ENCODE assay signal across 7 cellular contexts in the genomic region with DNA sequence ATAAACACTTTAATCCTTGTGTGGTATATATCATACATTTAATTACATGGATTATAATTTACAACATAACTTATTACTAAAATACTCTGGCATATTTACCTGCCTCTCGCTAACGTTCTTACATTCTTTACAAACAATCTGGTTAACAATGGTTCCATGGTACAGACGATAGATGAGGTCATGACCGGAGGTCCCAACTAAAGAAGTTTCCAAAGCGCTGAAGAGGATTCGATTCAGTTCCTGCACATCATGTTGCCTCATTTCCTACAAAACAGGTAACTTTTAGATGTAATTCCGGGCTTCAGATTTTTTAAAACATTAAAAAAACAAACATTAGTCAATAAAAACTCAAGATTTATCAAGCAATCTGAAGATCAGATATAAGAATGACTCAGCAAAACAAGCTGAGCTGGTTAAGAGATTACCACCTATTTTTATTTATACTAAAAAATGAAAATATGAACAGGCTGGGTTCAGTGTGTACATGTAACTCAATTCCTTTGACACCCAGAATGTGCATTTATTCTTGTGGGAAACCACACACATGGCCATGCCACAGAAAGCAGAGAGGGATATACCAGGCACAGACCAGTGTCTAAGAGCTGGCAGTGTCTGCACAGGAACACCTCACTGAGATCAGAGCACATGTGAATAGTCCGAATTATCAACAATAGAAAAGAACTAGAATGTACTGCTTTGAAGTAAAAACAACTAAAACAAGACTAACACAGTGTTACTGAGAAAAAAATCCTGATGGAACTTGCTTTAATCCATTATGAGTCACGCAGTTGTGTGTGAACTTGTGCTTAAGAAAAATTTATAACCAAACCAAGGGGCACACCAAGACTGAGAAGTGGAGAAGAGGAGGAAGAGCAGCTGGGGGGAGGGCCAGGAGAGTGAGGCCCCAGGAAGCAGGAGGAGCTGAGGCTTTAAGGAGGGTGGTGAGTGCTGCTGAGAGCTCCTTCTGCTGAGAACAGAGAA. TPM values are rescaled to one million over a fixed set of nuclear protein-coding genes. Genes with fewer than 3 reads are reported as not detected.
DNase-seq lines count a peak whose midpoint lies in the region; ATAC-seq, FAIRE-seq and TF ChIP-seq lines count a peak whose summit lies in the region.

No MANE protein-coding gene starts in this region.

- peak; percentile 59 for ATAC-seq in stimulated activated naive CD8-positive, alpha-beta T cell treated with anti-CD3 and anti-CD28 coated beads, Interleukin-15, Interleukin-2, amounts not matched to agents 100 U/mL and 50 U/mL, for 24 hours
- ATAC-seq in omental fat pad (ENCODE audit: low FRiP score) = no peak

- no peak for TF ChIP-seq POLR2A in H54 (IDR thresholded peaks at IDR 0.05; ENCODE audit: low read depth, low read length)

- H3K27ac ChIP-seq in esophagus (ENCODE audit: low read depth in 2 of 2, low read length in 1 of 2) = peak overlapping the region; percentile 58 to 82

- DNase-seq in H54 (ENCODE audit: insufficient read length, low spot score) = peak; percentile 12
- peak; percentile 74 for DNase-seq in RCC 7860 (ENCODE audit: low spot score)
- DNase-seq in stimulated activated naive CD8-positive, alpha-beta T cell treated with anti-CD3 and anti-CD28 coated beads, Interleukin-15, Interleukin-2, amounts not matched to agents 100 U/mL and 50 U/mL, for 24 hours = peak; percentile 5
- DNase-seq in NCI-H510A treated with DMSO at 0.1 percent for 48 hours (lab: John Stamatoyannopoulos, UW) = no peak
- no peak for DNase-seq in omental fat pad (ENCODE audit: low spot score)
- no peak for DNase-seq in middle frontal gyrus (ENCODE audit: extremely low spot score, low spot score)

- H3K36me3 ChIP-seq in esophagus (ENCODE audit: control insufficient read depth in 2 of 2, insufficient read depth in 2 of 2, low read length in 1 of 2) = peaks cover 0 to 2% of the 10 kb centered on the region in 2 donors

- FAIRE-seq in H54 (lab: Jason Lieb, UNC) = peak; percentile 92
- FAIRE-seq in RCC 7860 (lab: Jason Lieb, UNC) = peak; percentile 90

- TF ChIP-seq CTCF in omental fat pad (IDR thresholded peaks at IDR 0.05) = no peak

- WGBS in esophagus, 2 donors = 62 to 71% methylated on average over 9 of the region's 9 CpGs

- no peaks in the 10 kb centered on the region for H3K9me3 ChIP-seq in esophagus (ENCODE audit: control insufficient read depth in 2 of 2, insufficient read depth in 1 of 2, low read depth in 1 of 2, low read length in 1 of 2)

- no peaks in the 10 kb centered on the region for H3K27me3 ChIP-seq in esophagus (ENCODE audit: control insufficient read depth in 1 of 2, insufficient read depth in 2 of 2, low read length in 2 of 2)

- no peak overlapping the region for H3K4me3 ChIP-seq in esophagus (ENCODE audit: low read depth in 1 of 2, low read length in 2 of 2)

- H3K4me1 ChIP-seq in esophagus (ENCODE audit: control insufficient read depth in 2 of 2, insufficient read depth in 2 of 2, low read length in 1 of 2) = no peaks in the 10 kb centered on the region

RNA-seq across cellular contexts. Expression of gene USP40, which starts 9.5 kb away (rescaled TPM):
- 10 to 100 TPM; 14.2 to 29.9 TPM for polyA plus RNA-seq in esophagus
- 10 to 100 TPM; 23.4 to 50.6 (median 35.1) TPM for total RNA-seq in omental fat pad

Comparison
In these comparisons a context has a peak if more than half of its experiments do, and no peak if none do; other contexts are left out.
1. DNase-seq: peak in H54 (single experiment), RCC 7860 (single experiment) and stimulated activated naive CD8-positive, alpha-beta T cell treated with anti-CD3 and anti-CD28 coated beads, Interleukin-15, Interleukin-2, amounts not matched to agents 100 U/mL and 50 U/mL, for 24 hours (single experiment); none in NCI-H510A treated with DMSO at 0.1 percent for 48 hours (single experiment), omental fat pad (single experiment) and middle frontal gyrus (single experiment).